ENCODE assay signal across 8 cellular contexts in the genomic region with DNA sequence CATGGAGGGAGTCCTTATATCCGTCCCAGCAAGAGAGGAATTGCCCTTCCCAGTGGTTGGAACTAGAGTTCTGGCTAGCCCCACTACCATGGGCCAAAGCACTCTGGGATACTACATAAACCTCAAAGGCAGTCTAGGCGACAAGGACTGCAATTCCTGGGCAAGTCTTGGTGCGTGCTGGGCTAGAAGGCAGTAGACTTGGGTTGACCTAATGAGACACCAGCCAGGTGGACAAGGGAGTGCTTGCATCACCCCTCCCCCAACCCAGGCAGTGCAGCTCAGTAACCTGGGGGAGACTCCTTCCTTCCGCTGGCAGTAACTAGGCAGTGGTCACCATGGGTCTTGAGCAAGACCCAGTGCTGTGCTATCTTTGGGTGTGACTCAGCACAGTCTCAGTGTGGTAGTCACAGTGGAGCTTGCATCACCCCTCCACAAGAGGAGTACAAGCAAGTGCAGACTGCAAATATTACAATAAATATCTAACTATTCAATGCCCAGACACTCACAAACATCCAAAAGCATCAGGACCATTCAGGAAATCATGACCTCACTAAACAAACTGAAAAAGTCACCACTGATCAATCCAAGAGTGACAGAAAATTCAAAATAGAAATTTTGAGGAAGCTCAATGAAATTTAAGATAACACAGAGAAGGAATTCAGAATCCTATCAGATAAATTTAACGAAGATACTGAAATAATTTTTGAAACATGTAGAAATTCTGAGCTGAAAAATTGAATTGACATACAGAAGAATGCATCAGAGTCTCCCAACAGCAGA.
DNase-seq lines count a peak whose midpoint lies in the region; ATAC-seq and TF ChIP-seq lines count a peak whose summit lies in the region.

No MANE protein-coding gene starts in this region.

- H3K9me3 Mint-ChIP-seq in nephron progenitor cell = peaks cover 20% of the 10 kb centered on the region

- TF ChIP-seq CTCF in nephron progenitor cell (IDR thresholded peaks at IDR 0.05) = no peak

- no peaks in the 10 kb centered on the region for H3K36me3 Mint-ChIP-seq in nephron progenitor cell (ENCODE audit: low read depth)

- no peak overlapping the region for H3K4me3 Mint-ChIP-seq in nephron progenitor cell

- no peaks in the 10 kb centered on the region for H3K4me1 Mint-ChIP-seq in nephron progenitor cell

- ATAC-seq in GM19438 (IDR thresholded peaks at IDR 0.05; ENCODE audit: low read depth, unreplicated experiment) = peak; percentile 83
- peak; percentile 92 for ATAC-seq in HG03196 (IDR thresholded peaks at IDR 0.05; ENCODE audit: unreplicated experiment)
- no peak for ATAC-seq in GM18520 (IDR thresholded peaks at IDR 0.05; ENCODE audit: unreplicated experiment)

- DNase-seq in AG08396 (ENCODE audit: low spot score) = peak; percentile 60
- DNase-seq in T1000 (lab: John Stamatoyannopoulos, UW) = peak; percentile 61
- DNase-seq in islet precursor cell = peak; percentile 79
- no peak for DNase-seq in nephron progenitor cell
- no peak for DNase-seq in T-helper 9 cell

- no peaks in the 10 kb centered on the region for H3K27me3 Mint-ChIP-seq in nephron progenitor cell (ENCODE audit: low read depth, poor library complexity)

- no peak overlapping the region for H3K27ac Mint-ChIP-seq in nephron progenitor cell

Comparison
In these comparisons a context has a peak if more than half of its experiments do, and no peak if none do; other contexts are left out.
1. DNase-seq: peak in AG08396 (single experiment), T1000 (single experiment) and islet precursor cell (single experiment); none in nephron progenitor cell (single experiment) and T-helper 9 cell (single experiment).